8 cellular contexts compared by ENCODE assay signal in the genomic region with DNA sequence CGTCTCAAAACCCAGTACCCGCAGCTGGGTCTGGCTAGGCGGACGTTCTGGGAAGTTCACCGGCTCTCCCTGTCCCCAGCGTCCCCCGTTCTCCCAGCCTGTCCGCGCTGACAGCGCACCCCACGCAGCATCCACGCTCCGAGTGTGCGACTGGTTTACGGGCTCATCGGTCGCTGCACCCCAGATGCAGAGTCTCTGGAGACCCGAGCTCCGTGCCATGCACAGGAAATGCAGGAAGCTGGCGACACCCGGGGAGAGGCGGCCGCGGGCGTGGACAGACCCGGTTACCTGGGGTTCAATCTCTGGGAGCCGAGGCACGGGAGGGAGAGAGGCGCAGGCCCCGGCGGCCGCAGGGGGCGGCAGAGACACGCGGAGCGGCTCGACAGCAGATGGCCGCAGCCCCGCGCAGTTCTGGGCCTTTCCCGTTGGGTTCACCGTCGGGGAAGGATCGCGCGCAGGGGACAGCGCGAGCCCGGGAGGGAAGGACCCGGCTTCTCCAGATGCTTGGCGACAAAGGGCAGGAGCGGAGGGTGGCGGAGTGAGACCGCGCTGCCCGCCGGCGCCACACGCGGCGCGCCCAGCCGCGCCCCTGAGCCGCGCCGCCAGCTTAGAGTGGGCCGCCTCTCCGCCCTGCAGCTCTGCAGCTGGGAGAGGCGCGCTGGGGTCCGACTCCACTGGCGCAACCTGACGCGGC. TPM values are rescaled to one million over a fixed set of nuclear protein-coding genes. Genes with fewer than 3 reads are reported as not detected.
DNase-seq lines count a peak whose midpoint lies in the region; ATAC-seq, FAIRE-seq and TF ChIP-seq lines count a peak whose summit lies in the region.

No MANE protein-coding gene starts in this region.

- peak; percentile 65 for TF ChIP-seq RAD21 in neural cell (conservative IDR thresholded peaks at IDR 0.05)

- no peak for FAIRE-seq in RCC 7860 (lab: Jason Lieb, UNC)

- H3K27me3 ChIP-seq in neural cell (ENCODE audit: insufficient read depth, low read depth, low read length): peaks cover 65% of the 10 kb centered on the region
- H3K27me3 ChIP-seq in subcutaneous abdominal adipose tissue (ENCODE audit: control insufficient read depth in 5 of 5, insufficient read depth in 4 of 5, low read length in 5 of 5): no peaks in the 10 kb centered on the region

- H3K4me3 ChIP-seq in fibroblast of pulmonary artery (replicated peaks; ENCODE audit: low read depth, low read length) (peak overlapping the region; percentile 62), neural cell (ENCODE audit: low read length) (peak overlapping the region; percentile 65), subcutaneous abdominal adipose tissue (ENCODE audit: low read depth in 1 of 5, low read length in 5 of 5) (peak overlapping the region; percentile 49 to 86 (median 82))

- peak; percentile 73 for TF ChIP-seq CTCF in fibroblast of pulmonary artery (IDR thresholded peaks at IDR 0.05; ENCODE audit: low read length, missing control alignments)
- peak; percentile 86 for TF ChIP-seq CTCF in neural cell (IDR thresholded peaks at IDR 0.05; ENCODE audit: poor library complexity, severe bottlenecking)

- H3K9me3 Mint-ChIP-seq in activated T-helper 17 cell treated with anti-CD3 and anti-CD28 coated beads, Interleukin-2, amount 50 U/mL, for 72 hours: no peaks in the 10 kb centered on the region

- H3K9me3 ChIP-seq in neural cell (ENCODE audit: low read length) (no peaks in the 10 kb centered on the region), subcutaneous abdominal adipose tissue (ENCODE audit: control insufficient read depth in 5 of 5, low read length in 5 of 5) (no peaks in the 10 kb centered on the region)

- no peaks in the 10 kb centered on the region for H4K20me1 ChIP-seq in neural cell (ENCODE audit: insufficient read depth)

- H3K36me3 Mint-ChIP-seq in activated T-helper 17 cell treated with anti-CD3 and anti-CD28 coated beads, Interleukin-2, amount 50 U/mL, for 72 hours (ENCODE audit: low read depth): no peaks in the 10 kb centered on the region

- peaks cover 3 to 26% (median 15%) of the 10 kb centered on the region in 5 donors for H3K4me1 ChIP-seq in subcutaneous abdominal adipose tissue (ENCODE audit: control insufficient read depth in 5 of 5, insufficient read depth in 5 of 5, low read length in 5 of 5)

- H3K4me2 ChIP-seq in neural cell (ENCODE audit: low read length): no peak overlapping the region

- no peaks in the 10 kb centered on the region for H3F3A ChIP-seq in neural cell (ENCODE audit: insufficient read depth, low read length, poor library complexity, severe bottlenecking)

- H3K36me3 ChIP-seq in neural cell (ENCODE audit: insufficient read depth, low read length) (no peaks in the 10 kb centered on the region), subcutaneous abdominal adipose tissue (ENCODE audit: control insufficient read depth in 5 of 5, insufficient read depth in 5 of 5, low read length in 5 of 5) (peaks cover 0 to 9% (median 3%) of the 10 kb centered on the region in 5 donors)

- no peaks in the 10 kb centered on the region for H3K9me2 ChIP-seq in neural cell (ENCODE audit: insufficient read depth, low read length)

- peak overlapping the region; percentile 46 for H3K4me3 Mint-ChIP-seq in activated T-helper 17 cell treated with anti-CD3 and anti-CD28 coated beads, Interleukin-2, amount 50 U/mL, for 72 hours

- H2AFZ ChIP-seq in neural cell (ENCODE audit: low read depth, low read length): no peak overlapping the region

- H3K79me2 ChIP-seq in neural cell (replicated peaks; ENCODE audit: insufficient read depth, low read length): no peaks in the 10 kb centered on the region

- no peak for TF ChIP-seq EP300 in neural cell (conservative IDR thresholded peaks at IDR 0.05; ENCODE audit: poor library complexity, severe bottlenecking)

- H3K4me1 Mint-ChIP-seq in activated T-helper 17 cell treated with anti-CD3 and anti-CD28 coated beads, Interleukin-2, amount 50 U/mL, for 72 hours: no peaks in the 10 kb centered on the region

- DNase-seq in COLO829 (ENCODE audit: low spot score): peak; percentile 49
- DNase-seq in HT-29 (ENCODE audit: low spot score): peak; percentile 84
- peak; percentile 53 for DNase-seq in RCC 7860 (ENCODE audit: low spot score)
- DNase-seq in fibroblast of pulmonary artery (ENCODE audit: low read depth): peak; percentile 67

- H3K27ac Mint-ChIP-seq in activated T-helper 17 cell treated with anti-CD3 and anti-CD28 coated beads, Interleukin-2, amount 50 U/mL, for 72 hours: no peak overlapping the region

- peak; percentile 71 for ATAC-seq in GM19468 (IDR thresholded peaks at IDR 0.05; ENCODE audit: extremely low read depth, unreplicated experiment)
- peak; percentile 84 for ATAC-seq in activated T-helper 17 cell treated with anti-CD3 and anti-CD28 coated beads, Interleukin-2, amount 50 U/mL, for 72 hours (replicated peaks)

- H3K27ac ChIP-seq in neural cell (ENCODE audit: low read length): no peak overlapping the region
- H3K27ac ChIP-seq in subcutaneous abdominal adipose tissue (ENCODE audit: low read depth, low read length): peak overlapping the region; percentile 60

- H3K27me3 Mint-ChIP-seq in activated T-helper 17 cell treated with anti-CD3 and anti-CD28 coated beads, Interleukin-2, amount 50 U/mL, for 72 hours: peaks cover 31% of the 10 kb centered on the region

- peak overlapping the region; percentile 58 for H3K9ac ChIP-seq in neural cell (ENCODE audit: low read length)
- H3K9ac ChIP-seq in subcutaneous abdominal adipose tissue (ENCODE audit: low read length in 5 of 5): peak overlapping the region; percentile 14 to 78 (median 66)

TF ChIP-seq in neural cell, 6 proteins besides CTCF, POLR2A, EP300 and RAD21:
- TF ChIP-seq POLR2AphosphoS5 (IDR thresholded peaks at IDR 0.05) (peak; percentile 55), SMC3 (conservative IDR thresholded peaks at IDR 0.05; ENCODE audit: poor library complexity) (peak; percentile 55), TAF1 (IDR thresholded peaks at IDR 0.05; ENCODE audit: low read depth) (no peak), REST (IDR thresholded peaks at IDR 0.05; ENCODE audit: borderline replicate concordance) (no peak), EZH2 (IDR thresholded peaks at IDR 0.05; ENCODE audit: borderline replicate concordance, insufficient read depth, low read length, poor library complexity, severe bottlenecking) (no peak)

RNA-seq across cellular contexts. Expression of gene SHROOM1, which starts 0.6 kb away (rescaled TPM):
- 48.0 and 61.2 TPM in 2 replicates for total RNA-seq in HT-29 (2014; rRNA removed; shearing (Covaris generic))
- 1 to 10 TPM in 1 of 2 donors, under 1 TPM in 1; 0.54 to 3.4 TPM for total RNA-seq in activated T-helper 17 cell treated with anti-CD3 and anti-CD28 coated beads, Interleukin-2, amount 50 U/mL, for 72 hours
- 0.84 and 1.8 TPM in 2 replicates for polyA plus RNA-seq in neural cell
- polyA minus RNA-seq in neural cell: 0.49 and 0.58 TPM in 2 replicates

RNA-seq across cellular contexts. Expression of gene SOWAHA, which starts 16.8 kb away (rescaled TPM):
- 2.9 and 4.6 TPM in 2 replicates for total RNA-seq in HT-29 (2014; rRNA removed; shearing (Covaris generic))
- total RNA-seq in activated T-helper 17 cell treated with anti-CD3 and anti-CD28 coated beads, Interleukin-2, amount 50 U/mL, for 72 hours: not detected
- 23.4 and 26.9 TPM in 2 replicates for polyA plus RNA-seq in neural cell
- polyA minus RNA-seq in neural cell: 16.8 and 17.8 TPM in 2 replicates

RNA-seq across cellular contexts. Expression of gene GDF9, which starts 36.4 kb away (rescaled TPM):
- 0.05 and 0.26 TPM in 2 replicates for total RNA-seq in HT-29 (2014; rRNA removed; shearing (Covaris generic))
- total RNA-seq in activated T-helper 17 cell treated with anti-CD3 and anti-CD28 coated beads, Interleukin-2, amount 50 U/mL, for 72 hours: under 1 TPM; 0.26 to 0.69 TPM
- 4.6 and 5.1 TPM in 2 replicates for polyA plus RNA-seq in neural cell
- polyA minus RNA-seq in neural cell: 3.2 and 3.9 TPM in 2 replicates

RNA-seq across cellular contexts. Expression of gene UQCRQ, which starts 36.6 kb away (rescaled TPM):
- total RNA-seq in HT-29 (2014; rRNA removed; shearing (Covaris generic)): 227 and 266 TPM in 2 replicates
- 100 to 1,000 TPM; 219 to 408 TPM for total RNA-seq in activated T-helper 17 cell treated with anti-CD3 and anti-CD28 coated beads, Interleukin-2, amount 50 U/mL, for 72 hours
- 413 and 444 TPM in 2 replicates for polyA plus RNA-seq in neural cell
- 107 and 110 TPM in 2 replicates for polyA minus RNA-seq in neural cell

RNA-seq across cellular contexts. Expression of gene LEAP2, which starts 43.6 kb away (rescaled TPM):
- total RNA-seq in HT-29 (2014; rRNA removed; shearing (Covaris generic)): 0.64 and 1.5 TPM in 2 replicates
- total RNA-seq in activated T-helper 17 cell treated with anti-CD3 and anti-CD28 coated beads, Interleukin-2, amount 50 U/mL, for 72 hours: 1 to 10 TPM; 1.8 to 2.9 TPM
- polyA plus RNA-seq in neural cell: 1.1 and 1.6 TPM in 2 replicates
- polyA minus RNA-seq in neural cell: 0.97 and 1.0 TPM in 2 replicates

Comparison
In these comparisons a context has a peak if more than half of its experiments do, and no peak if none do; other contexts are left out.
1. RNA of gene SHROOM1, which starts 0.6 kb away (total RNA-seq): 48.0 to 61.2 TPM in HT-29; 0.54 to 3.4 TPM in activated T-helper 17 cell treated with anti-CD3 and anti-CD28 coated beads, Interleukin-2, amount 50 U/mL, for 72 hours; every median in the first group is over 10 times any median in the second.
2. Peak in every context shown above with its lines, with median percentiles within 50 percentile points of each other: DNase-seq and H3K4me3 ChIP-seq.